22 cellular contexts compared by ENCODE assay signal in the genomic region with DNA sequence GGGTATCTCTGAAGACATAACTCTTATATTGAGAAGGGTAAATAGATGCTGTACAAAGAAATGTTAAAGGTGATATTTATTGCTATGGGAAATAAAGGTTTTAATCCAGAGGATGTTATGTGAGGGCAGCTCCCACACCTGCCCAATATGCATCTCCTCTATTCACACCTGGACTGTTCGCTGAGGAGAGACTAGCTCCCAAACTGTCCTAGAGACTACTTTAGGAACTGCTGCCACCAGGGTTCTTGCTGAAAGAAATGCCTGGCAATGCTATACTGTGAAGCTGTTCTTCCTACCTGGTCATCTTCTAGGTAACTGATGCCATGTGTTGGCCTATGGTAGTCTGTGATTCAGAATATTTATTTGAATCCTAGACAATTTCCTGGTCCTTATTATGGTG.
"Had no signal": no experiment of that assay in that cellular context is flagged by ENCODE, and none has a peak within 500 bp of the region (broad histone marks: within the 10 kb centered on the region; RNA-seq: fewer than 3 reads in every experiment).

No MANE protein-coding gene starts in this region.

- H3K4me1 ChIP-seq: SJSA1 had no signal

- H3K27ac Mint-ChIP-seq: IgD-negative memory B cell had no signal

- H3K27me3 ChIP-seq: SJSA1 had no signal

- H3K4me3 ChIP-seq: K562, SJSA1, SK-N-MC had no signal

- ATAC-seq: K562 had no signal

- H3K4me3 Mint-ChIP-seq: IgD-negative memory B cell had no signal

- H3K36me3 Mint-ChIP-seq: IgD-negative memory B cell had no signal

- H3K27me3 Mint-ChIP-seq: IgD-negative memory B cell had no signal

- H3K4me2 ChIP-seq: KMS-11 had no signal

- H3K27ac ChIP-seq: HL-60, KMS-11, SJSA1, SK-N-MC had no signal

- H3K36me3 ChIP-seq: SJSA1 had no signal

- DNase-seq: Kasumi-1, MM.1S, NCI-H1092 treated with DMSO at 0.1 percent for 48 hours, NCI-H1436 treated with DMSO at 0.1 percent for 48 hours, NCI-H1694, NCI-H187 treated with DMSO at 0.1 percent for 48 hours, NCI-H2029 treated with DMSO at 0.1 percent for 48 hours, NCI-H2107, NCI-H2171 treated with DMSO at 0.1 percent for 48 hours, NCI-H345, NCI-H446 treated with DMSO at 0.1 percent for 48 hours, NCI-H510A treated with DMSO at 0.1 percent for 48 hours, NCI-H526, Right ventricle myocardium superior, RPMI8226, SIG-M5 had no signal

- H3K4me1 Mint-ChIP-seq: IgD-negative memory B cell had no signal

- H3K9me3 ChIP-seq: SJSA1 had no signal

- H3K9ac ChIP-seq: KMS-11 had no signal
